Comparison of ENCODE assay signal across 11 cellular contexts in the genomic region with DNA sequence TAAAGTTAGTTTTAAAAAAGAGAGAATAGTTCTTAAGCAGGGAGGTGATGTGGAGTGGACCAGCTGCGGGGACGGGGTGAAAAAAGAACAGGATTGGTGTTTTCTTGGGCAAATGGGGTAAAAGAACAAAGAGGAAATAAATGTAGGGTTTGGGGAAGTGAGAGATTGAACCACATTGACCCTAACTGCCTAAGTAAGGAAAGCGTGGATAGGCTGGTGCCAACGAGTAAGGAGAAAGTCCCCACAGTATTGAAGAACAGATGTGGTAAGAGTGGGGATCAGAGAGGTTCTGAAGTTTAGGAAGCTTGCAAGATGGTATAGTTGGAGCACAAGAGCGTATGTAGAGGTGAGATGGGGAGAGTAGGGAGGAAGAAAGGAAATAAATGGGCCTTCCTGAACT. TPM values are rescaled to one million over a fixed set of nuclear protein-coding genes. Genes with fewer than 3 reads are reported as not detected.
A peak's percentile ranks its signal among the peaks of the same experiment; 100 is the strongest.
DNase-seq lines count a peak whose midpoint lies in the region; ATAC-seq, FAIRE-seq and TF ChIP-seq lines count a peak whose summit lies in the region.
"Had no signal": no experiment of that assay in that cellular context is flagged by ENCODE, and none has a peak within 500 bp of the region (broad histone marks: within the 10 kb centered on the region; RNA-seq: fewer than 3 reads in every experiment).

No MANE protein-coding gene starts in this region.

- TF ChIP-seq CTCF in progenitor cell of endocrine pancreas (IDR thresholded peaks at IDR 0.05; ENCODE audit: unreplicated experiment): no peak

- no peaks in the 10 kb centered on the region for H3K27me3 ChIP-seq in CD8-positive, alpha-beta memory T cell (ENCODE audit: insufficient read depth, low read length, poor library complexity, severe bottlenecking)
- H3K27me3 ChIP-seq: dorsolateral prefrontal cortex had no signal

- H3K4me3 Mint-ChIP-seq in CD8-positive, alpha-beta memory T cell: peak overlapping the region in 1 of 7 donors; percentile 16
- H3K4me3 Mint-ChIP-seq in central memory CD8-positive, alpha-beta T cell: no peak overlapping the region
- H3K4me3 Mint-ChIP-seq in progenitor cell of endocrine pancreas (ENCODE audit: low read depth): no peak overlapping the region

- no peak for TF ChIP-seq POLR2A in H54 (IDR thresholded peaks at IDR 0.05; ENCODE audit: low read depth, low read length)

- peaks cover 0 to 18% (median 8%) of the 10 kb centered on the region in 3 donors for H3K36me3 Mint-ChIP-seq in CD8-positive, alpha-beta memory T cell
- H3K36me3 Mint-ChIP-seq in central memory CD8-positive, alpha-beta T cell (ENCODE audit: insufficient read depth): peaks cover 13% of the 10 kb centered on the region
- peaks cover 6% of the 10 kb centered on the region for H3K36me3 Mint-ChIP-seq in progenitor cell of endocrine pancreas (ENCODE audit: insufficient read depth)

- H3K36me3 ChIP-seq in CD8-positive, alpha-beta memory T cell (ENCODE audit: insufficient read depth, low read length): no peaks in the 10 kb centered on the region

- POLR2A ChIA-PET in CD8-positive, alpha-beta memory T cell (lab: Charles Lee): no interaction called here

- no peaks in the 10 kb centered on the region for H3K9me3 Mint-ChIP-seq in CD8-positive, alpha-beta memory T cell
- H3K9me3 Mint-ChIP-seq in central memory CD8-positive, alpha-beta T cell: no peaks in the 10 kb centered on the region
- no peaks in the 10 kb centered on the region for H3K9me3 Mint-ChIP-seq in progenitor cell of endocrine pancreas (ENCODE audit: low read depth)

- no peak for DNase-seq in CD8-positive, alpha-beta memory T cell
- DNase-seq in NAMALWA (ENCODE audit: low spot score): peak; percentile 36
- DNase-seq in central memory CD8-positive, alpha-beta T cell (ENCODE audit: low spot score in 2 of 2): no peak
- no peak for DNase-seq in progenitor cell of endocrine pancreas (ENCODE audit: low spot score, unreplicated experiment)
- DNase-seq in activated effector memory CD4-positive, alpha-beta T cell treated with anti-CD3 and anti-CD28 coated beads, Interleukin-2, amount 50 U/mL, for 16 hours: no peak
- no peak for DNase-seq in mucosa of gallbladder (ENCODE audit: low spot score)
- DNase-seq in H54 (ENCODE audit: insufficient read length, low spot score): no peak
- DNase-seq: activated gamma-delta T cell, dorsolateral prefrontal cortex had no signal

- no peaks in the 10 kb centered on the region for H3K9me3 ChIP-seq in CD8-positive, alpha-beta memory T cell (ENCODE audit: low read length)

- ATAC-seq in central memory CD8-positive, alpha-beta T cell (replicated peaks; ENCODE audit: extremely low read depth, poor library complexity, severe bottlenecking): no peak
- no peak for ATAC-seq in HG03097 (IDR thresholded peaks at IDR 0.05; ENCODE audit: low FRiP score, unreplicated experiment)

- no peak overlapping the region for H3K4me3 ChIP-seq in CD8-positive, alpha-beta memory T cell (ENCODE audit: low read length)
- H3K4me3 ChIP-seq: dorsolateral prefrontal cortex had no signal

- H3K4me1 Mint-ChIP-seq in CD8-positive, alpha-beta memory T cell: peaks cover 73 to 91% (median 86%) of the 10 kb centered on the region in 3 donors
- peaks cover 84% of the 10 kb centered on the region for H3K4me1 Mint-ChIP-seq in central memory CD8-positive, alpha-beta T cell
- peaks cover 32% of the 10 kb centered on the region for H3K4me1 Mint-ChIP-seq in progenitor cell of endocrine pancreas (ENCODE audit: low read depth)

- H3K27ac Mint-ChIP-seq in CD8-positive, alpha-beta memory T cell: peak overlapping the region in 6 of 8 donors; percentile 0 to 86 (median 14)
- H3K27ac Mint-ChIP-seq in central memory CD8-positive, alpha-beta T cell (ENCODE audit: low read depth): peak overlapping the region; percentile 0
- H3K27ac Mint-ChIP-seq in progenitor cell of endocrine pancreas: peak overlapping the region; percentile 3

- H3K4me1 ChIP-seq in CD8-positive, alpha-beta memory T cell (ENCODE audit: insufficient read depth, low read length): peaks cover 53% of the 10 kb centered on the region

- CTCF ChIA-PET in CD8-positive, alpha-beta memory T cell (lab: Charles Lee): no interaction called here

- FAIRE-seq in H54 (lab: Jason Lieb, UNC): no peak
- FAIRE-seq: TTC549 had no signal

- H3K27me3 Mint-ChIP-seq in CD8-positive, alpha-beta memory T cell: no peaks in the 10 kb centered on the region
- H3K27me3 Mint-ChIP-seq in central memory CD8-positive, alpha-beta T cell: no peaks in the 10 kb centered on the region
- no peaks in the 10 kb centered on the region for H3K27me3 Mint-ChIP-seq in progenitor cell of endocrine pancreas

- peak overlapping the region; percentile 7 for H3K27ac ChIP-seq in CD8-positive, alpha-beta memory T cell (ENCODE audit: low read depth, low read length)

RNA-seq across cellular contexts. Expression of a gene that starts 17.0 kb away (rescaled TPM):
- total RNA-seq in CD8-positive, alpha-beta memory T cell: 10 to 100 TPM; 62.2 to 69.3 TPM
- 18.5 TPM for polyA plus RNA-seq in CD8-positive, alpha-beta memory T cell
- 87.4 and 95.3 TPM in 2 replicates for total RNA-seq in progenitor cell of endocrine pancreas
- total RNA-seq in mucosa of gallbladder: 45.5 TPM

RNA-seq across cellular contexts. Expression of a gene that starts 52.4 kb away (rescaled TPM):
- under 1 TPM; 0.82 to 0.94 TPM for total RNA-seq in CD8-positive, alpha-beta memory T cell
- 2.0 TPM for polyA plus RNA-seq in CD8-positive, alpha-beta memory T cell
- total RNA-seq in progenitor cell of endocrine pancreas (4.1 and 4.3 TPM in 2 replicates), mucosa of gallbladder (5.9 TPM)
